In the genomic region with DNA sequence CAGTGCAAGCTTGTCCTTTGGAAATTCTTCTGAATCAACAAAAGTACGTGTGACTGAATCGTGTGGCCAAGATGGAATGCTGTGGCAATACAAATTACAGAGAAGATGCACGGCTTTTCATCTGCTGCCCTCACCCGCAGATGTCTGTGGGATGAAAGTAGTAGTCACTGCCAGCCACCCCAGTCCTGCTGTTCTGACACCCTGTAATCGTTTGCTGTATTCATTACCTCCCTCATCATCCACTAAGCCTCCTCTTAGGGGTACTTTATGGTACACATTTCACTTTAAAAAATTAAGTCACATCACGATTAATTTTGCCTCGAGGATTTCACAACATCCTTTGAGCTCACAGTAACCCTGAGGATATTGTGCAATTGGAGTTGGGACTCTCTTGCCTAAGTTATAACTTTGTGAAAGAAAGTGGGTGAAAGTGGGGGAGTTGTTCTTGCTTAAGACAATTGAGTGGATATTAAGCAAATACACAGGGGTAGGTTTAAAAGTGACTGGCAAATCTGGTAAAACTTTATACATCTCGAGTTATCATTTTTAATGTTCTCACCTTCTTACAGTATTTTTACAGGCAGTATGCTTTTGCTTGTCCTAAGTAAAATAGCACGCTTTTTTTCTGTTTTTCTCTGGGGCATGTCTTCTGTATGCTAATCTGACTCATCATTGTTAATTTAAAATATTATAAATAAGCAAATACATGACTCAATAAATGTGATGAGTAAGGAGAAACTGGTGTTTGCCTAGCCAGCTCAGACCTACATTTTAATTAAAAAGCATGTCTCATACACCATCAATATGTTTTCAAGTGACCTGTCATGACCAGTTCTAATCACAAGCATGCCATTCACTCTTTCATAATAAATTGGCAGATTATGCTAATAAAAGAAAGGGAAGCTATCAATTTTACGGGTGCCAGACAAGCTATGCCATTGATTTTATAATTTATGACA, we compare ENCODE assay signal across 8 cellular contexts.
A peak's percentile ranks its signal among the peaks of the same experiment; 100 is the strongest.
DNase-seq lines count a peak whose midpoint lies in the region; ATAC-seq, FAIRE-seq and TF ChIP-seq lines count a peak whose summit lies in the region.

No MANE protein-coding gene starts in this region.

- H3K9me3 ChIP-seq in astrocyte (ENCODE audit: insufficient read depth, low read depth, low read length) (no peaks in the 10 kb centered on the region), upper lobe of left lung (no peaks in the 10 kb centered on the region), BE2C (no peaks in the 10 kb centered on the region)

- H3K4me1 Mint-ChIP-seq in astrocyte (ENCODE audit: low read depth, unreplicated experiment), result peaks cover 43% of the 10 kb centered on the region

- 23 to 42% methylated on average over 10 of the region's 10 CpGs for WGBS in upper lobe of left lung, 2 donors

- no peak for TF ChIP-seq POLR2A in upper lobe of left lung (IDR thresholded peaks at IDR 0.05)

- H3K4me1 ChIP-seq in astrocyte (ENCODE audit: insufficient read depth, low read length) (peaks cover 40% of the 10 kb centered on the region), upper lobe of left lung (peaks cover 9 to 26% (median 19%) of the 10 kb centered on the region in 4 donors), BE2C (no peaks in the 10 kb centered on the region)

- ATAC-seq in upper lobe of left lung (ENCODE audit: low FRiP score in 2 of 2) (peak; percentile 74 to 86), GM19035 (IDR thresholded peaks at IDR 0.05; ENCODE audit: unreplicated experiment) (no peak), HG03039 (IDR thresholded peaks at IDR 0.05; ENCODE audit: unreplicated experiment) (no peak), HG03045 (IDR thresholded peaks at IDR 0.05; ENCODE audit: unreplicated experiment) (no peak)

- peak in 2 of 4 donors; percentile 53 to 73 for TF ChIP-seq EP300 in upper lobe of left lung (IDR thresholded peaks at IDR 0.05)

- H4K20me1 ChIP-seq in astrocyte (ENCODE audit: insufficient read depth, low read length), result no peaks in the 10 kb centered on the region

- peaks cover 2% of the 10 kb centered on the region for H3K9me3 Mint-ChIP-seq in astrocyte (ENCODE audit: unreplicated experiment)

- no peaks in the 10 kb centered on the region for H3K36me3 ChIP-seq in astrocyte (ENCODE audit: insufficient read depth, low read length)
- no peaks in the 10 kb centered on the region for H3K36me3 ChIP-seq in upper lobe of left lung
- H3K36me3 ChIP-seq in BE2C, result no peaks in the 10 kb centered on the region

- H3K27ac ChIP-seq in astrocyte (ENCODE audit: low read depth, low read length) (peak overlapping the region; percentile 80), upper lobe of left lung (peak overlapping the region; percentile 21 to 80 (median 65))

- H3K27me3 Mint-ChIP-seq in astrocyte (ENCODE audit: low read depth, unreplicated experiment), result no peaks in the 10 kb centered on the region

- H2AFZ ChIP-seq in astrocyte (ENCODE audit: low read depth, low read length), result no peak overlapping the region

- H3K9ac ChIP-seq in astrocyte (ENCODE audit: low read length), result peak overlapping the region; percentile 73

- FAIRE-seq in astrocyte (lab: Jason Lieb, UNC), result peak; percentile 85

- TF ChIP-seq CTCF in astrocyte (IDR thresholded peaks at IDR 0.05; ENCODE audit: insufficient read depth, low read depth, low read length) (no peak), upper lobe of left lung (IDR thresholded peaks at IDR 0.05) (no peak), BE2C (IDR thresholded peaks at IDR 0.05; ENCODE audit: low read depth, low read length) (no peak)

- no peak overlapping the region for H3K4me3 Mint-ChIP-seq in astrocyte (ENCODE audit: unreplicated experiment)

- DNase-seq in LHCN-M2 (ENCODE audit: low read depth) (peak; percentile 94), astrocyte (ENCODE audit: low read depth) (peak; percentile 94), kidney tubule cell (ENCODE audit: low spot score) (peak; percentile 60), upper lobe of left lung (no peak), BE2C (no peak)

- peak overlapping the region; percentile 80 for H3K4me2 ChIP-seq in astrocyte (ENCODE audit: low read length)

- H3K4me3 ChIP-seq in astrocyte (ENCODE audit: insufficient read depth, low read depth, low read length) (no peak overlapping the region), upper lobe of left lung (peak overlapping the region in 3 of 4 donors; percentile 8 to 32 (median 23)), BE2C (ENCODE audit: low read depth, low read length) (no peak overlapping the region)

- no peaks in the 10 kb centered on the region for H3K79me2 ChIP-seq in astrocyte (ENCODE audit: insufficient read depth, low read length)

- H3K27ac Mint-ChIP-seq in astrocyte (ENCODE audit: unreplicated experiment), result peak overlapping the region; percentile 86

- H3K27me3 ChIP-seq in astrocyte (ENCODE audit: insufficient read depth, low read length) (no peaks in the 10 kb centered on the region), upper lobe of left lung (no peaks in the 10 kb centered on the region), BE2C (no peaks in the 10 kb centered on the region)

- H3K36me3 Mint-ChIP-seq in astrocyte (ENCODE audit: low read depth, unreplicated experiment), result no peaks in the 10 kb centered on the region

Comparison
In these comparisons a context has a peak if more than half of its experiments do, and no peak if none do; other contexts are left out.
1. DNase-seq: peak in LHCN-M2 (single experiment), astrocyte (single experiment) and kidney tubule cell (single experiment); none in upper lobe of left lung (0 of 2) and BE2C (single experiment).
2. H3K4me3 ChIP-seq: peak in upper lobe of left lung (3 of 4); none in astrocyte (single experiment) and BE2C (single experiment).
3. ATAC-seq: peak in upper lobe of left lung (2 of 2); none in GM19035 (single experiment), HG03039 (single experiment) and HG03045 (single experiment).